In the genomic region with DNA sequence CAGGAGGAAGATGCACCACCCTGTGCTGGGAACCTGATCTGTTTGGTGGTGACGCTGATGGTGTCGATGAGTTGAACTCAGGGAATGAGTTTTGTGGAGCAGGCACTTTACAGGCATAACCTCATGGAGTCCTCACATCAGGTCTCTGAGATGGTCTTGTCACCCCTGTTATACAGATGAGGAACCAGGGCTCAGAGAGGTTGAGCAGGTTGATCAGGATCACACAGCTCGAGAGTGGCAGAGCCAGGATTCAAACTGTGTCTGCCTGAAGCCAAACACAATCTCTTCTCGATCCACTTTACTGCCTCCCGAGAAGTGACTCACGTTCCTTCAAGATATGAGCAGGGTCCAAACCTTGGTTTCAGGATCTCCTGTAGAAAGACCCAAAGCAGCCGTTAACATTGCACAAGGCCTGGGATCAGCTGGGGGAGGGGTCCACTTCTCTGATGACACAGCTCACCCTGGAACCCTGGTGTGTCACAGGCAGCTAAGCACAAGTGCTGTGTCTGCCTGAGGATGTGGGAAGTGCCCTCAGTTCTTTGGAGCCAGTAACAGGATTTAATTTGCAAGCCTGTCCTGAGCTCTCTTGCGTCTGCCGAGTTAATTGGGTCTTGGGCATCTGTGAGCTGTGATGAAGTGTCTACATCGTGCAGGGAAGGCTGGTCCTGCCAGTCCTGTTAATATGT, we compare ENCODE assay signal across 1 cellular context.
TF ChIP-seq lines count a peak whose summit lies in the region.

No MANE protein-coding gene starts in this region.

TF ChIP-seq in HepG2, 621 proteins besides CTCF, POLR2A, EP300 and RAD21 (continued from another document):
- TF ChIP-seq, protein P1, sequence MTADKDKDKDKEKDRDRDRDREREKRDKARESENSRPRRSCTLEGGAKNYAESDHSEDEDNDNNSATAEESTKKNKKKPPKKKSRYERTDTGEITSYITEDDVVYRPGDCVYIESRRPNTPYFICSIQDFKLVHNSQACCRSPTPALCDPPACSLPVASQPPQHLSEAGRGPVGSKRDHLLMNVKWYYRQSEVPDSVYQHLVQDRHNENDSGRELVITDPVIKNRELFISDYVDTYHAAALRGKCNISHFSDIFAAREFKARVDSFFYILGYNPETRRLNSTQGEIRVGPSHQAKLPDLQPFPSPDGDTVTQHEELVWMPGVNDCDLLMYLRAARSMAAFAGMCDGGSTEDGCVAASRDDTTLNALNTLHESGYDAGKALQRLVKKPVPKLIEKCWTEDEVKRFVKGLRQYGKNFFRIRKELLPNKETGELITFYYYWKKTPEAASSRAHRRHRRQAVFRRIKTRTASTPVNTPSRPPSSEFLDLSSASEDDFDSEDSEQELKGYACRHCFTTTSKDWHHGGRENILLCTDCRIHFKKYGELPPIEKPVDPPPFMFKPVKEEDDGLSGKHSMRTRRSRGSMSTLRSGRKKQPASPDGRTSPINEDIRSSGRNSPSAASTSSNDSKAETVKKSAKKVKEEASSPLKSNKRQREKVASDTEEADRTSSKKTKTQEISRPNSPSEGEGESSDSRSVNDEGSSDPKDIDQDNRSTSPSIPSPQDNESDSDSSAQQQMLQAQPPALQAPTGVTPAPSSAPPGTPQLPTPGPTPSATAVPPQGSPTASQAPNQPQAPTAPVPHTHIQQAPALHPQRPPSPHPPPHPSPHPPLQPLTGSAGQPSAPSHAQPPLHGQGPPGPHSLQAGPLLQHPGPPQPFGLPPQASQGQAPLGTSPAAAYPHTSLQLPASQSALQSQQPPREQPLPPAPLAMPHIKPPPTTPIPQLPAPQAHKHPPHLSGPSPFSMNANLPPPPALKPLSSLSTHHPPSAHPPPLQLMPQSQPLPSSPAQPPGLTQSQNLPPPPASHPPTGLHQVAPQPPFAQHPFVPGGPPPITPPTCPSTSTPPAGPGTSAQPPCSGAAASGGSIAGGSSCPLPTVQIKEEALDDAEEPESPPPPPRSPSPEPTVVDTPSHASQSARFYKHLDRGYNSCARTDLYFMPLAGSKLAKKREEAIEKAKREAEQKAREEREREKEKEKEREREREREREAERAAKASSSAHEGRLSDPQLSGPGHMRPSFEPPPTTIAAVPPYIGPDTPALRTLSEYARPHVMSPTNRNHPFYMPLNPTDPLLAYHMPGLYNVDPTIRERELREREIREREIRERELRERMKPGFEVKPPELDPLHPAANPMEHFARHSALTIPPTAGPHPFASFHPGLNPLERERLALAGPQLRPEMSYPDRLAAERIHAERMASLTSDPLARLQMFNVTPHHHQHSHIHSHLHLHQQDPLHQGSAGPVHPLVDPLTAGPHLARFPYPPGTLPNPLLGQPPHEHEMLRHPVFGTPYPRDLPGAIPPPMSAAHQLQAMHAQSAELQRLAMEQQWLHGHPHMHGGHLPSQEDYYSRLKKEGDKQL (CRISPR knock-in tag; IDR thresholded peaks at IDR 0.05; ENCODE audit: low read depth) = no peak
